ENCODE assay signal across 1 cellular context in genomic region chr15:40381818-40382529, GRCh38.
TF ChIP-seq lines count a peak whose summit lies in the region.

No MANE protein-coding gene starts in this region.

TF ChIP-seq in neural cell, 6 proteins besides CTCF, POLR2A, EP300 and RAD21:
- no peak for TF ChIP-seq REST (IDR thresholded peaks at IDR 0.05; ENCODE audit: borderline replicate concordance)
- no peak for TF ChIP-seq TAF1 (IDR thresholded peaks at IDR 0.05; ENCODE audit: low read depth)
- TF ChIP-seq SMC3 (conservative IDR thresholded peaks at IDR 0.05; ENCODE audit: poor library complexity) = no peak
- TF ChIP-seq EZH2 (IDR thresholded peaks at IDR 0.05; ENCODE audit: borderline replicate concordance, insufficient read depth, low read length, poor library complexity, severe bottlenecking) = no peak
- no peak for TF ChIP-seq POLR2AphosphoS5 (IDR thresholded peaks at IDR 0.05)
- no peak for TF ChIP-seq MXI1 (conservative IDR thresholded peaks at IDR 0.05; ENCODE audit: poor library complexity, severe bottlenecking)
TF ChIP-seq in neural cell: peak in this region for 0.
